ENCODE assay signal across 9 cellular contexts in genomic region chr5:75050415-75050814, GRCh38. TPM values are rescaled to one million over a fixed set of nuclear protein-coding genes. Genes with fewer than 3 reads are reported as not detected.
DNase-seq lines count a peak whose midpoint lies in the region; ATAC-seq and TF ChIP-seq lines count a peak whose summit lies in the region.
"Had no signal": no experiment of that assay in that cellular context is flagged by ENCODE, and none has a peak within 500 bp of the region (broad histone marks: within the 10 kb centered on the region; RNA-seq: fewer than 3 reads in every experiment).

No MANE protein-coding gene starts in this region.

- intact Hi-C loops in CD4-positive, alpha-beta memory T cell (cut with micrococcal nuclease) = loop anchor here (1.0 to 10.0 kb wide), 6 partner anchors 116 to 632 kb away; partner anchors contain the start of genes CERT1, HMGCR and POLK

- H3K27ac ChIP-seq in CD4-positive, alpha-beta memory T cell (ENCODE audit: low read depth, low read length) = peak overlapping the region; percentile 67
- H3K27ac ChIP-seq in HEK293 (ENCODE audit: extremely low read depth, low read depth, low read length) = no peak overlapping the region
- H3K27ac ChIP-seq: ovary had no signal

- POLR2A ChIA-PET in CD4-positive, alpha-beta memory T cell (lab: Charles Lee; ENCODE audit: partially characterized antibody) = interaction anchor here (0.8 to 2.6 kb wide), 17 partner anchors 10 to 287 kb away, joined by 3 to 23 read pairs (median 5); partner anchors contain the start of genes ANKRD31 and HMGCR
- POLR2A ChIA-PET in HEK293 (lab: Yijun Ruan, JAX) = no interaction called here

- H3K27me3 Mint-ChIP-seq in CD4-positive, alpha-beta memory T cell = peaks cover 0 to 3% of the 10 kb centered on the region in 2 donors
- H3K27me3 Mint-ChIP-seq in activated naive CD4-positive, alpha-beta T cell treated with anti-CD3 and anti-CD28 coated beads, Interleukin-2, amount 50 U/mL, for 24 hours = no peaks in the 10 kb centered on the region

- peaks cover 70% of the 10 kb centered on the region for H3K4me1 ChIP-seq in CD4-positive, alpha-beta memory T cell (ENCODE audit: insufficient read depth, low read length)
- peaks cover 7% of the 10 kb centered on the region for H3K4me1 ChIP-seq in HEK293 (ENCODE audit: control insufficient read depth, insufficient read depth, low read length)

- ATAC-seq in HG03442 (IDR thresholded peaks at IDR 0.05; ENCODE audit: unreplicated experiment) (no peak), GM18520 (IDR thresholded peaks at IDR 0.05; ENCODE audit: unreplicated experiment) (no peak), HG02885 (IDR thresholded peaks at IDR 0.05; ENCODE audit: poor library complexity, unreplicated experiment) (no peak)

- TF ChIP-seq CTCF in HEK293 (tag by site-specific recombination; IDR thresholded peaks at IDR 0.05) = peak; percentile 48

- no peak overlapping the region for H3K4me3 ChIP-seq in CD4-positive, alpha-beta memory T cell (ENCODE audit: low read length in 2 of 2)
- no peak overlapping the region for H3K4me3 ChIP-seq in HEK293 (ENCODE audit: low read depth, low read length)
- H3K4me3 ChIP-seq: ovary had no signal

- peak overlapping the region; percentile 83 to 97 (median 94) for H3K4me3 Mint-ChIP-seq in CD4-positive, alpha-beta memory T cell
- H3K4me3 Mint-ChIP-seq in activated naive CD4-positive, alpha-beta T cell treated with anti-CD3 and anti-CD28 coated beads, Interleukin-2, amount 50 U/mL, for 24 hours = peak overlapping the region; percentile 95

- peaks cover 43 to 76% (median 68%) of the 10 kb centered on the region in 4 donors for H3K4me1 Mint-ChIP-seq in CD4-positive, alpha-beta memory T cell
- H3K4me1 Mint-ChIP-seq in activated naive CD4-positive, alpha-beta T cell treated with anti-CD3 and anti-CD28 coated beads, Interleukin-2, amount 50 U/mL, for 24 hours = peaks cover 88% of the 10 kb centered on the region

- H3K27ac Mint-ChIP-seq in CD4-positive, alpha-beta memory T cell = peak overlapping the region; percentile 51 to 93 (median 86)
- peak overlapping the region; percentile 90 for H3K27ac Mint-ChIP-seq in activated naive CD4-positive, alpha-beta T cell treated with anti-CD3 and anti-CD28 coated beads, Interleukin-2, amount 50 U/mL, for 24 hours

- no peaks in the 10 kb centered on the region for H3K9me3 Mint-ChIP-seq in CD4-positive, alpha-beta memory T cell
- no peaks in the 10 kb centered on the region for H3K9me3 Mint-ChIP-seq in activated naive CD4-positive, alpha-beta T cell treated with anti-CD3 and anti-CD28 coated beads, Interleukin-2, amount 50 U/mL, for 24 hours

- H3K36me3 ChIP-seq in CD4-positive, alpha-beta memory T cell (ENCODE audit: insufficient read depth, low read length) = peaks cover 5% of the 10 kb centered on the region
- peaks cover 0 to 4% of the 10 kb centered on the region in 2 experiments; a peak in 1 of 3 replicates for H3K36me3 ChIP-seq in HEK293 (ENCODE audit: control insufficient read depth in 2 of 2, insufficient read depth in 1 of 2, low read length in 2 of 2)
- H3K36me3 ChIP-seq: ovary had no signal

- CTCF ChIA-PET in CD4-positive, alpha-beta memory T cell (lab: Charles Lee; ENCODE audit: partially characterized antibody) = interaction anchor here (0.7 to 10.0 kb wide), 43 partner anchors 9 to 1208 kb away, joined by 3 to 90 read pairs (median 5); partner anchors contain the start of genes ANKRD31 and HMGCR
- CTCF ChIA-PET in HEK293 (lab: Yijun Ruan, JAX) = interaction anchor here (0.5 to 2.5 kb wide), 36 partner anchors 9 to 778 kb away, joined by 3 to 16 read pairs (median 4); partner anchors contain the start of gene HMGCR

- H3K36me3 Mint-ChIP-seq in CD4-positive, alpha-beta memory T cell = peaks cover 21 to 27% of the 10 kb centered on the region in 2 donors
- H3K36me3 Mint-ChIP-seq in activated naive CD4-positive, alpha-beta T cell treated with anti-CD3 and anti-CD28 coated beads, Interleukin-2, amount 50 U/mL, for 24 hours = peaks cover 5% of the 10 kb centered on the region

- H3K27me3 ChIP-seq in CD4-positive, alpha-beta memory T cell (ENCODE audit: insufficient read depth, low read length) = no peaks in the 10 kb centered on the region
- H3K27me3 ChIP-seq: ovary had no signal

- DNase-seq in CD4-positive, alpha-beta memory T cell = peak in 1 of 5 donors; percentile 30
- DNase-seq in iris pigment epithelial cell (ENCODE audit: low read depth) = peak; percentile 28
- no peak for DNase-seq in activated effector memory CD4-positive, alpha-beta T cell treated with Interleukin-2 at 50 U/mL for 16 hours

- no peaks in the 10 kb centered on the region for H3K9me3 ChIP-seq in CD4-positive, alpha-beta memory T cell (ENCODE audit: control insufficient read depth in 1 of 2, low read length in 2 of 2)
- H3K9me3 ChIP-seq in HEK293 (ENCODE audit: control insufficient read depth, insufficient read depth, low read depth, low read length) = no peaks in the 10 kb centered on the region
- H3K9me3 ChIP-seq: ovary had no signal

TF ChIP-seq in HEK293, 187 proteins besides CTCF, POLR2A, EP300 and RAD21:
- TF ChIP-seq ZNF600 (tag by site-specific recombination; IDR thresholded peaks at IDR 0.05) = no peak
- TF ChIP-seq KLF1 (tag by site-specific recombination; IDR thresholded peaks at IDR 0.05) = peak; percentile 64
- TF ChIP-seq ZNF23 (tag by site-specific recombination; IDR thresholded peaks at IDR 0.05; ENCODE audit: borderline replicate concordance) = no peak
- TF ChIP-seq PRDM1 (tag by site-specific recombination; IDR thresholded peaks at IDR 0.05) = no peak
- TF ChIP-seq ZNF175 (tag by site-specific recombination; IDR thresholded peaks at IDR 0.05) = no peak
- TF ChIP-seq ZNF391 (tag by site-specific recombination; IDR thresholded peaks at IDR 0.05; ENCODE audit: borderline replicate concordance, low read depth) = no peak
- no peak for TF ChIP-seq YY1 (tag by site-specific recombination; IDR thresholded peaks at IDR 0.05)
- TF ChIP-seq ZNF473 (tag by site-specific recombination; IDR thresholded peaks at IDR 0.05) = no peak

RNA-seq across cellular contexts. Expression of gene GCNT4, which starts 1.9 kb away (rescaled TPM):
- 10 to 100 TPM; 30.8 to 31.4 TPM for total RNA-seq in CD4-positive, alpha-beta memory T cell
- polyA plus RNA-seq in CD4-positive, alpha-beta memory T cell = 1 to 10 TPM; 2.0 to 2.2 TPM
